In genomic region chr9:128067898-128068655, GRCh38 we compare ENCODE assay signal across 8 cellular contexts. TPM values are rescaled to one million over a fixed set of nuclear protein-coding genes. Genes with fewer than 3 reads are reported as not detected.
DNase-seq lines count a peak whose midpoint lies in the region; ATAC-seq and TF ChIP-seq lines count a peak whose summit lies in the region.

Gene SLC25A25, plus strand, starts transcription at chr9:128068232. Its CDS starts 88 bp downstream, at chr9:128068320.

- CTCF ChIA-PET in CD8-positive, alpha-beta T cell (lab: Charles Lee), result interaction anchor here (1.0 to 9.0 kb wide), 6 partner anchors 21 to 124 kb away, joined by 3 to 44 read pairs (median 6); no protein-coding TSS in a partner anchor

- H3K27me3 ChIP-seq in CD8-positive, alpha-beta T cell (ENCODE audit: insufficient read depth, low read length), result no peaks in the 10 kb centered on the region
- H3K27me3 ChIP-seq in effector memory CD4-positive, alpha-beta T cell (replicated peaks; ENCODE audit: control insufficient read depth, insufficient read depth, low read length, poor library complexity, severe bottlenecking), result no peaks in the 10 kb centered on the region

- H3K27ac Mint-ChIP-seq in CD8-positive, alpha-beta T cell, result peak within 1 kb of the TSS; percentile 93

- peak within 1 kb of the TSS; percentile 60 for H3K27ac ChIP-seq in CD8-positive, alpha-beta T cell (ENCODE audit: low read depth, low read length)
- H3K27ac ChIP-seq in effector memory CD4-positive, alpha-beta T cell (ENCODE audit: insufficient read depth, low read length, poor library complexity, severe bottlenecking), result peak within 1 kb of the TSS; percentile 95

- no peaks in the 10 kb centered on the region for H3K9me3 Mint-ChIP-seq in CD8-positive, alpha-beta T cell

- peak within 1 kb of the TSS; percentile 84 for H3K4me3 ChIP-seq in CD8-positive, alpha-beta T cell (ENCODE audit: low read depth, low read length)
- peak within 1 kb of the TSS; percentile 85 for H3K4me3 ChIP-seq in effector memory CD4-positive, alpha-beta T cell (ENCODE audit: insufficient read depth, low read depth, low read length, poor library complexity, severe bottlenecking)

- peaks cover 60% of the 10 kb centered on the region for H3K4me1 Mint-ChIP-seq in CD8-positive, alpha-beta T cell (ENCODE audit: low read depth)

- DNase-seq in CD8-positive, alpha-beta T cell, result peak; percentile 100
- DNase-seq in HS-5 (ENCODE audit: low read depth), result peak; percentile 96
- peak; percentile 99 for DNase-seq in NK-92 treated with Interleukin-12 subunit alpha and Interleukin-12 subunit beta, amount 100 ng/mL, for 24 hours (lab: John Stamatoyannopoulos, UW)
- peak; percentile 100 for DNase-seq in activated CD8-positive, alpha-beta memory T cell treated with anti-CD3 and anti-CD28 coated beads for 24 hours
- peak; percentile 100 for DNase-seq in effector memory CD4-positive, alpha-beta T cell
- DNase-seq in medulla oblongata (ENCODE audit: extremely low spot score), result peak; percentile 99
- DNase-seq in stimulated activated CD8-positive, alpha-beta memory T cell treated with anti-CD3 and anti-CD28 coated beads, Interleukin-12 subunit alpha, Interleukin-12 subunit beta, amount 100 ng/mL, for 1 hour (ENCODE audit: low read depth), result peak; percentile 100

- peak; percentile 85 for ATAC-seq in CD8-positive, alpha-beta T cell
- peak; percentile 70 for ATAC-seq in GM19468 (IDR thresholded peaks at IDR 0.05; ENCODE audit: extremely low read depth, unreplicated experiment)

- no peaks in the 10 kb centered on the region for H3K27me3 Mint-ChIP-seq in CD8-positive, alpha-beta T cell (ENCODE audit: low read depth)

- TF ChIP-seq CTCF in CD8-positive, alpha-beta T cell (IDR thresholded peaks at IDR 0.05), result no peak

- no peaks in the 10 kb centered on the region for H3K9me3 ChIP-seq in CD8-positive, alpha-beta T cell (ENCODE audit: low read length)
- no peaks in the 10 kb centered on the region for H3K9me3 ChIP-seq in effector memory CD4-positive, alpha-beta T cell (ENCODE audit: control insufficient read depth, low read length)

- no peak within 1 kb of the TSS for H3K4me3 Mint-ChIP-seq in CD8-positive, alpha-beta T cell

- peaks cover 62% of the 10 kb centered on the region for H3K4me1 ChIP-seq in CD8-positive, alpha-beta T cell (ENCODE audit: insufficient read depth, low read length)
- peaks cover 55% of the 10 kb centered on the region for H3K4me1 ChIP-seq in effector memory CD4-positive, alpha-beta T cell (ENCODE audit: control insufficient read depth, insufficient read depth, low read length, poor library complexity, severe bottlenecking)

- intact Hi-C loops in CD8-positive, alpha-beta T cell (cut with DNase I, micrococcal nuclease), result loop anchor here (1.0 to 10.0 kb wide), 12 partner anchors 17 to 643 kb away; partner anchors contain the start of genes BBLN (in 1 of the 2), CDK9 (in 1 of the 2), DPM2 (in 1 of the 2) and FPGS (in 1 of the 2)

- peaks cover 2% of the 10 kb centered on the region for H3K36me3 Mint-ChIP-seq in CD8-positive, alpha-beta T cell

- H3K36me3 ChIP-seq in CD8-positive, alpha-beta T cell (ENCODE audit: insufficient read depth, low read length), result peaks cover 2% of the 10 kb centered on the region
- no peaks in the 10 kb centered on the region for H3K36me3 ChIP-seq in effector memory CD4-positive, alpha-beta T cell (ENCODE audit: control insufficient read depth, insufficient read depth, low read length)

- POLR2A ChIA-PET in CD8-positive, alpha-beta T cell (lab: Charles Lee), result interaction anchor here (0.6 to 3.5 kb wide), 15 partner anchors 8 to 283 kb away, joined by 3 to 24 read pairs (median 4); partner anchors contain the start of genes CDK9, DPM2 and EEIG1

RNA-seq across cellular contexts. Expression of gene SLC25A25, which starts in this region (rescaled TPM):
- total RNA-seq in CD8-positive, alpha-beta T cell, result 10 to 100 TPM; 12.1 to 12.2 TPM

Comparison
In these comparisons a context has a peak if more than half of its experiments do, and no peak if none do; other contexts are left out.
1. Peak in every context shown above with its lines: DNase-seq, ATAC-seq, H3K4me3 ChIP-seq and H3K27ac ChIP-seq.